In genomic region chr5:67065697-67066096, GRCh38 we compare ENCODE assay signal across 9 cellular contexts.
"Had no signal": no experiment of that assay in that cellular context is flagged by ENCODE, and none has a peak within 500 bp of the region (broad histone marks: within the 10 kb centered on the region; RNA-seq: fewer than 3 reads in every experiment).

No MANE protein-coding gene starts in this region.

- H3K4me3 Mint-ChIP-seq: nephron, type B pancreatic cell had no signal

- H3K4me1 Mint-ChIP-seq: nephron had no signal

- H3K9me3 Mint-ChIP-seq: nephron, type B pancreatic cell had no signal

- DNase-seq: activated CD4-positive, alpha-beta T cell treated with anti-CD3 and anti-CD28 coated beads for 4 hours; activated CD8-positive, alpha-beta memory T cell treated with anti-CD3 and anti-CD28 coated beads for 24 hours; activated naive CD4-positive, alpha-beta T cell treated with anti-CD3 and anti-CD28 coated beads, Interleukin-2, amount 50 U/mL, for 16 hours; adrenal gland; esophagus squamous epithelium; left ventricle myocardium superior; mesenchymal stem cell had no signal

- H3K27ac Mint-ChIP-seq: nephron had no signal

- H3K27ac ChIP-seq: adrenal gland had no signal
